In genomic region chr6:35453236-35453635, GRCh38 we compare ENCODE assay signal across 8 cellular contexts. TPM values are rescaled to one million over a fixed set of nuclear protein-coding genes. Genes with fewer than 3 reads are reported as not detected.
A peak's percentile ranks its signal among the peaks of the same experiment; 100 is the strongest.
DNase-seq lines count a peak whose midpoint lies in the region; ATAC-seq and TF ChIP-seq lines count a peak whose summit lies in the region.

No MANE protein-coding gene starts in this region.

- no peak overlapping the region for H4K8ac ChIP-seq in trophoblast cell (ENCODE audit: low read depth, low read length)

- H3K4me3 Mint-ChIP-seq in effector memory CD8-positive, alpha-beta T cell = peak overlapping the region; percentile 83 to 86

- H3K4me2 ChIP-seq in trophoblast cell (ENCODE audit: low read length) = peak overlapping the region; percentile 91

- TF ChIP-seq CTCF in GM06990 (IDR thresholded peaks at IDR 0.05; ENCODE audit: insufficient read depth, low read length, poor library complexity, severe bottlenecking) = no peak

- H3K9me3 Mint-ChIP-seq in effector memory CD8-positive, alpha-beta T cell = no peaks in the 10 kb centered on the region

- no peak overlapping the region for H3K27ac ChIP-seq in trophoblast cell (ENCODE audit: low read depth, low read length)

- peaks cover 5% of the 10 kb centered on the region for H3K79me1 ChIP-seq in trophoblast cell (ENCODE audit: low read length)

- no peak for DNase-seq in GM06990 (ENCODE audit: extremely low read depth, insufficient read length)
- no peak for DNase-seq in NT2/D1 (ENCODE audit: low read depth, low spot score)
- DNase-seq in effector memory CD8-positive, alpha-beta T cell = no peak
- DNase-seq in trophoblast cell = no peak
- DNase-seq in NCI-H748 treated with DMSO at 0.1 percent for 48 hours (lab: John Stamatoyannopoulos, UW) = no peak
- no peak for DNase-seq in activated effector memory CD4-positive, alpha-beta T cell treated with anti-CD3 and anti-CD28 coated beads, Interleukin-2, amount 50 U/mL, for 16 hours
- DNase-seq in iPS-NIHi7 (ENCODE audit: extremely low spot score) = no peak

- no peak overlapping the region for H3K27ac Mint-ChIP-seq in effector memory CD8-positive, alpha-beta T cell

- H3K27me3 Mint-ChIP-seq in effector memory CD8-positive, alpha-beta T cell = no peaks in the 10 kb centered on the region

- H3K4ac ChIP-seq in trophoblast cell (ENCODE audit: low read depth, low read length) = no peak overlapping the region

- H3K23ac ChIP-seq in trophoblast cell (ENCODE audit: low read length) = no peak overlapping the region

- H3K4me1 ChIP-seq in NT2/D1 (ENCODE audit: insufficient read depth, insufficient read length) (peaks cover 7% of the 10 kb centered on the region), trophoblast cell (ENCODE audit: control insufficient read depth in 1 of 2, insufficient read depth in 2 of 2, low read length in 2 of 2) (peaks cover 7 to 14% of the 10 kb centered on the region in 2 experiments)

- H2BK12ac ChIP-seq in trophoblast cell (ENCODE audit: low read length) = no peak overlapping the region

- no peak for ATAC-seq in effector memory CD8-positive, alpha-beta T cell (replicated peaks)
- ATAC-seq in HG03097 (IDR thresholded peaks at IDR 0.05; ENCODE audit: low FRiP score, unreplicated experiment) = no peak

- no peak overlapping the region for H2AK5ac ChIP-seq in trophoblast cell (ENCODE audit: low read length)

- H4K12ac ChIP-seq in trophoblast cell (ENCODE audit: low read depth, low read length) = no peak overlapping the region

- H3K27me3 ChIP-seq in GM06990 (replicated peaks; ENCODE audit: control insufficient read depth, insufficient read depth, low read length) = no peaks in the 10 kb centered on the region; the same call in none of the 2 replicates
- no peaks in the 10 kb centered on the region for H3K27me3 ChIP-seq in NT2/D1 (ENCODE audit: insufficient read depth, insufficient read length)
- no peaks in the 10 kb centered on the region for H3K27me3 ChIP-seq in trophoblast cell (ENCODE audit: insufficient read depth, low read length)

- H3K4me3 ChIP-seq in GM06990 (replicated peaks; ENCODE audit: low read depth, low read length) = peak overlapping the region; percentile 76
- H3K4me3 ChIP-seq in NT2/D1 (ENCODE audit: insufficient read length, low read depth) = peak overlapping the region; percentile 65
- H3K4me3 ChIP-seq in trophoblast cell (ENCODE audit: low read depth, low read length) = no peak overlapping the region

- peaks cover 7% of the 10 kb centered on the region for H3K36me3 Mint-ChIP-seq in effector memory CD8-positive, alpha-beta T cell (ENCODE audit: insufficient read depth)

- H4K91ac ChIP-seq in trophoblast cell (ENCODE audit: low read depth, low read length) = no peak overlapping the region

- peaks cover 5% of the 10 kb centered on the region for H3K79me2 ChIP-seq in trophoblast cell (ENCODE audit: control insufficient read depth, insufficient read depth, low read length, poor library complexity)

- no peak overlapping the region for H2AFZ ChIP-seq in trophoblast cell (ENCODE audit: insufficient read depth, low read length, poor library complexity)

- peaks cover 27 to 30% of the 10 kb centered on the region in 2 donors for H3K4me1 Mint-ChIP-seq in effector memory CD8-positive, alpha-beta T cell (ENCODE audit: low read depth in 2 of 2)

- H2BK120ac ChIP-seq in trophoblast cell (ENCODE audit: insufficient read depth, low read length, poor library complexity) = no peak overlapping the region

- H3K36me3 ChIP-seq in GM06990 (ENCODE audit: control insufficient read depth, insufficient read depth, low read length) = no peaks in the 10 kb centered on the region; the same call in none of the 2 replicates
- peaks cover 27% of the 10 kb centered on the region for H3K36me3 ChIP-seq in NT2/D1 (ENCODE audit: insufficient read depth, insufficient read length, low read length)
- peaks cover 15 to 17% of the 10 kb centered on the region in 2 experiments for H3K36me3 ChIP-seq in trophoblast cell (ENCODE audit: control insufficient read depth in 1 of 2, insufficient read depth in 2 of 2, low read length in 2 of 2)

- no peak overlapping the region for H3K18ac ChIP-seq in trophoblast cell (ENCODE audit: low read length)

- H3K9ac ChIP-seq in NT2/D1 (ENCODE audit: insufficient read length, low read depth) (peak overlapping the region; percentile 70), trophoblast cell (ENCODE audit: low read length) (no peak overlapping the region)

- H3K9me3 ChIP-seq in NT2/D1 (ENCODE audit: insufficient read depth, low read length) (no peaks in the 10 kb centered on the region), trophoblast cell (ENCODE audit: insufficient read depth, low read depth, low read length) (no peaks in the 10 kb centered on the region)

- no CpG with 5 or more reads among the region's 3 CpGs for WGBS in trophoblast cell (ENCODE audit: extremely low coverage, insufficient coverage, insufficient read length)

- H2BK5ac ChIP-seq in trophoblast cell (ENCODE audit: low read depth, low read length, poor library complexity) = no peak overlapping the region

- no peak overlapping the region for H3K14ac ChIP-seq in trophoblast cell (ENCODE audit: low read length)

RNA-seq across cellular contexts. Expression of gene FANCE, which starts 1.1 kb away (rescaled TPM):
- polyA plus RNA-seq in trophoblast cell (2013) = 11.4 and 11.5 TPM in 2 replicates

RNA-seq across cellular contexts. Expression of gene RPL10A, which starts 15.0 kb away (rescaled TPM):
- 1,387 and 1,493 TPM in 2 replicates for polyA plus RNA-seq in trophoblast cell (2013)

RNA-seq across cellular contexts. Expression of gene TEAD3, which starts 43.6 kb away (rescaled TPM):
- 196 and 208 TPM in 2 replicates for polyA plus RNA-seq in trophoblast cell (2013)

RNA-seq across cellular contexts. Expression of gene TULP1, which starts 59.5 kb away (rescaled TPM):
- polyA plus RNA-seq in trophoblast cell (2013) = 0.82 and 1.4 TPM in 2 replicates
